16 cellular contexts compared by ENCODE assay signal in the genomic region with DNA sequence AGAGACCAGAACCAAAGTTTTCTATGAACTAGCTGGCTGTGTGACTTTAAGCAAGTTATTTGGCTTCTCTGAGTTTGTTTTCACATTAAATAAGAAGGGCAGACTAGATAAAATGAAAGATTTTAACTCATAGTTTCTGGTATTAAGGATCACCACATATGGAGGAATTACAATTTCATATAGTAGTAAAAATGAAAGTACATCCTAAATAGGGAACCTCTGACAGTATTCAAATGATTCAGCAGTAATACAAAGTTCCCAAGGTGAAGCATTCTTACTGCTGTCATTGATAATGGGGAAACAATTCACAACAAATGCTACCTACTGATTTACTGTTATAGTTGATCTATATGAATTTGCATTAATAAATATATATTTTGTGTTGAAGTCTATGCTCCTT.
DNase-seq lines count a peak whose midpoint lies in the region; ATAC-seq lines count a peak whose summit lies in the region.
"Had no signal": no experiment of that assay in that cellular context is flagged by ENCODE, and none has a peak within 500 bp of the region (broad histone marks: within the 10 kb centered on the region; RNA-seq: fewer than 3 reads in every experiment).

No MANE protein-coding gene starts in this region.

- DNase-seq in memory B cell (ENCODE audit: low spot score in 2 of 2), result no peak
- DNase-seq in activated CD4-positive, alpha-beta T cell treated with anti-CD3 and anti-CD28 coated beads, Interleukin-2, amount 10 ng/mL, durations not matched to agents 24 days and 14 days, result no peak
- DNase-seq: activated CD4-positive, alpha-beta T cell treated with anti-CD3 and anti-CD28 coated beads, Interleukin-2, amount 10 ng/mL, durations not matched to agents 7 days and 5 days; activated naive CD4-positive, alpha-beta T cell treated with anti-CD3 and anti-CD28 coated beads, Interleukin-2, amount 10 ng/mL, durations not matched to agents 7 days and 5 days; colonic mucosa; foreskin keratinocyte; GF-D8; left ventricle myocardium superior; sigmoid colon; stimulated activated CD4-positive, alpha-beta T cell treated with anti-CD3 and anti-CD28 coated beads, Interleukin-1b, Interleukin-23, amount 100 ng/mL, for 48 hours; T-helper 9 cell had no signal

- no peaks in the 10 kb centered on the region for H3K27me3 Mint-ChIP-seq in memory B cell
- H3K27me3 Mint-ChIP-seq in activated CD4-positive, alpha-beta T cell treated with anti-CD3 and anti-CD28 coated beads, Interleukin-2, amount 10 ng/mL, durations not matched to agents 24 days and 14 days, result no peaks in the 10 kb centered on the region
- H3K27me3 Mint-ChIP-seq: activated CD4-positive, alpha-beta T cell treated with anti-CD3 and anti-CD28 coated beads, Interleukin-2, amount 10 ng/mL, durations not matched to agents 7 days and 5 days; activated naive CD4-positive, alpha-beta T cell treated with anti-CD3 and anti-CD28 coated beads, Interleukin-2, amount 10 ng/mL, durations not matched to agents 7 days and 5 days had no signal

- H3K9me3 Mint-ChIP-seq in memory B cell, result no peaks in the 10 kb centered on the region
- H3K9me3 Mint-ChIP-seq in activated CD4-positive, alpha-beta T cell treated with anti-CD3 and anti-CD28 coated beads, Interleukin-2, amount 10 ng/mL, durations not matched to agents 24 days and 14 days, result no peaks in the 10 kb centered on the region
- H3K9me3 Mint-ChIP-seq: activated CD4-positive, alpha-beta T cell treated with anti-CD3 and anti-CD28 coated beads, Interleukin-2, amount 10 ng/mL, durations not matched to agents 7 days and 5 days; activated naive CD4-positive, alpha-beta T cell treated with anti-CD3 and anti-CD28 coated beads, Interleukin-2, amount 10 ng/mL, durations not matched to agents 7 days and 5 days had no signal

- no peak overlapping the region for H3K27ac Mint-ChIP-seq in memory B cell
- H3K27ac Mint-ChIP-seq in activated CD4-positive, alpha-beta T cell treated with anti-CD3 and anti-CD28 coated beads, Interleukin-2, amount 10 ng/mL, durations not matched to agents 24 days and 14 days, result no peak overlapping the region
- H3K27ac Mint-ChIP-seq: activated CD4-positive, alpha-beta T cell treated with anti-CD3 and anti-CD28 coated beads, Interleukin-2, amount 10 ng/mL, durations not matched to agents 7 days and 5 days; activated naive CD4-positive, alpha-beta T cell treated with anti-CD3 and anti-CD28 coated beads, Interleukin-2, amount 10 ng/mL, durations not matched to agents 7 days and 5 days had no signal

- no peak overlapping the region for H3K4me3 Mint-ChIP-seq in memory B cell
- H3K4me3 Mint-ChIP-seq in activated CD4-positive, alpha-beta T cell treated with anti-CD3 and anti-CD28 coated beads, Interleukin-2, amount 10 ng/mL, durations not matched to agents 24 days and 14 days, result no peak overlapping the region
- H3K4me3 Mint-ChIP-seq: activated CD4-positive, alpha-beta T cell treated with anti-CD3 and anti-CD28 coated beads, Interleukin-2, amount 10 ng/mL, durations not matched to agents 7 days and 5 days; activated naive CD4-positive, alpha-beta T cell treated with anti-CD3 and anti-CD28 coated beads, Interleukin-2, amount 10 ng/mL, durations not matched to agents 7 days and 5 days had no signal

- intact Hi-C loops in activated CD4-positive, alpha-beta T cell treated with anti-CD3 and anti-CD28 coated beads, Interleukin-2, amount 10 ng/mL, durations not matched to agents 24 days and 14 days (cut with micrococcal nuclease), result no loop called here

- peaks cover 8% of the 10 kb centered on the region for H3K4me1 Mint-ChIP-seq in memory B cell
- H3K4me1 Mint-ChIP-seq in activated CD4-positive, alpha-beta T cell treated with anti-CD3 and anti-CD28 coated beads, Interleukin-2, amount 10 ng/mL, durations not matched to agents 24 days and 14 days, result no peaks in the 10 kb centered on the region
- H3K4me1 Mint-ChIP-seq: activated CD4-positive, alpha-beta T cell treated with anti-CD3 and anti-CD28 coated beads, Interleukin-2, amount 10 ng/mL, durations not matched to agents 7 days and 5 days; activated naive CD4-positive, alpha-beta T cell treated with anti-CD3 and anti-CD28 coated beads, Interleukin-2, amount 10 ng/mL, durations not matched to agents 7 days and 5 days had no signal

- ATAC-seq in GM18909 (IDR thresholded peaks at IDR 0.05; ENCODE audit: poor library complexity, unreplicated experiment) (peak; percentile 60), GM21825 (IDR thresholded peaks at IDR 0.05; ENCODE audit: unreplicated experiment) (peak; percentile 47), HG03159 (IDR thresholded peaks at IDR 0.05; ENCODE audit: unreplicated experiment) (peak; percentile 44), memory B cell (ENCODE audit: low read depth) (peak; percentile 42), GM19455 (IDR thresholded peaks at IDR 0.05; ENCODE audit: unreplicated experiment) (no peak), GM21528 (IDR thresholded peaks at IDR 0.05; ENCODE audit: low FRiP score, unreplicated experiment) (no peak)
- ATAC-seq: foreskin keratinocyte, left ventricle myocardium superior had no signal

- peaks cover 4% of the 10 kb centered on the region for H3K36me3 Mint-ChIP-seq in memory B cell
- no peaks in the 10 kb centered on the region for H3K36me3 Mint-ChIP-seq in activated CD4-positive, alpha-beta T cell treated with anti-CD3 and anti-CD28 coated beads, Interleukin-2, amount 10 ng/mL, durations not matched to agents 24 days and 14 days (ENCODE audit: low read depth)
- H3K36me3 Mint-ChIP-seq: activated naive CD4-positive, alpha-beta T cell treated with anti-CD3 and anti-CD28 coated beads, Interleukin-2, amount 10 ng/mL, durations not matched to agents 7 days and 5 days had no signal

Comparison
In these comparisons a context has a peak if more than half of its experiments do, and no peak if none do; other contexts are left out.
1. ATAC-seq: peak in GM18909 (single experiment), GM21825 (single experiment), HG03159 (single experiment) and memory B cell (single experiment); none in GM19455 (single experiment) and GM21528 (single experiment).